29 cellular contexts compared by ENCODE assay signal in the genomic region with DNA sequence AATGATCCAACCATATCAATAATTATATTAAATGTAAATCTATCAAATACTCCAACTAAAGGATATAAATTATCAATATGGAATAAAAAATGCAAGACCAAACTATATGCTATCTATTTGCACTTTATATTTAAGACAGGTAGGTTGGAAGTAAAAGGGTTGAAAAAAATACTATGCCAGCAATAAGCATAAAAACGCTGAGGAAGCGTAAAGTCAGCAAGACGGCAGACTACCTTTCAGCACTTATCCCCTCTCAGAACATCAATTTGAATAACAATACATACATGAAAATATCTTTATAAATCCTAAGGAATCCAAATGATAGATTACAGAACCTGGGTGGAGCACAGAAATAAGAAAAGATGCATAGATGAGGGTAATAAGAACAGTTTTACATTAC. TPM values are rescaled to one million over a fixed set of nuclear protein-coding genes. Genes with fewer than 3 reads are reported as not detected.
"Had no signal": no experiment of that assay in that cellular context is flagged by ENCODE, and none has a peak within 500 bp of the region (broad histone marks: within the 10 kb centered on the region; RNA-seq: fewer than 3 reads in every experiment).

No MANE protein-coding gene starts in this region.

- FAIRE-seq: urothelium cell line had no signal

- DNase-seq: stimulated activated CD4-positive, alpha-beta T cell treated with anti-CD3 and anti-CD28 coated beads, Interleukin-2, amount 100 ng/mL, for 48 hours; stimulated activated CD4-positive, alpha-beta T cell treated with anti-CD3 and anti-CD28 coated beads, Interleukin-4, amount 100 ng/mL, for 1 hour; stimulated activated CD4-positive, alpha-beta T cell treated with anti-CD3 and anti-CD28 coated beads, Interleukin-4, amount 100 ng/mL, for 24 hours; stimulated activated CD4-positive, alpha-beta T cell treated with anti-CD3 and anti-CD28 coated beads, Interleukin-4, amount 100 ng/mL, for 4 hours; stimulated activated CD8-positive, alpha-beta memory T cell treated with anti-CD3 and anti-CD28 coated beads, Interleukin-4, amount 100 ng/mL, for 48 hours; stimulated activated naive B cell treated with anti-CD40 and anti-IgM and Interleukin-4, amounts not matched to agents 10 μg/mL and 1 μg/mL and 100 μg/mL, for 72 hours; stimulated activated naive CD4-positive, alpha-beta T cell; stimulated activated naive CD4-positive, alpha-beta T cell treated with Interleukin-2 at 50 U/mL for 16 hours; stimulated activated naive CD8-positive, alpha-beta T cell treated with anti-CD3 and anti-CD28 coated beads, Interleukin-15, amount 100 ng/mL, for 72 hours; stimulated activated naive CD8-positive, alpha-beta T cell treated with anti-CD3 and anti-CD28 coated beads, Interleukin-15, Interleukin-2, amounts not matched to agents 100 U/mL and 50 U/mL, for 24 hours; stomach; substantia nigra; testis; thyroid gland; tibial artery; transverse colon; trophoblast cell; upper lobe of left lung; upper lobe of right lung; uterus had no signal

- H3K27me3 ChIP-seq: stomach, suprapubic skin, testis, thyroid gland, tibial artery, tibial nerve, transverse colon, upper lobe of left lung, upper lobe of right lung, uterus, vagina had no signal

- H3K9me3 ChIP-seq: suprapubic skin, testis, thoracic aorta, thyroid gland, tibial nerve, transverse colon, upper lobe of right lung, uterus, vagina had no signal

- ATAC-seq: stimulated activated effector memory CD8-positive, alpha-beta T cell treated with anti-CD3 and anti-CD28 coated beads, Interleukin-12 subunit alpha, Interleukin-12 subunit beta, amount 100 ng/mL, for 72 hours; stimulated activated memory B cell treated with anti-CD40 and anti-IgM and Interleukin-4, amounts not matched to agents 10 μg/mL and 1 μg/mL and 100 μg/mL, for 72 hours; stimulated activated naive B cell treated with anti-CD40 and anti-IgM and Interleukin-4, amounts not matched to agents 10 μg/mL and 1 μg/mL and 100 μg/mL, for 72 hours; stimulated activated naive CD8-positive, alpha-beta T cell treated with anti-CD3 and anti-CD28 coated beads, Interleukin-15, amount 100 ng/mL, for 72 hours; stimulated activated naive CD8-positive, alpha-beta T cell treated with anti-CD3 and anti-CD28 coated beads, Interleukin-15, Interleukin-2, amounts not matched to agents 100 U/mL and 50 U/mL, for 24 hours; upper lobe of right lung had no signal

- H3K4me3 ChIP-seq: stomach, suprapubic skin, testis, thoracic aorta, thyroid gland, tibial artery, tibial nerve, transverse colon, upper lobe of left lung, upper lobe of right lung, uterus, vagina had no signal

- H3K4me1 ChIP-seq: stomach, suprapubic skin, testis, thyroid gland, tibial artery, tibial nerve, transverse colon, upper lobe of left lung, upper lobe of right lung, uterus, vagina had no signal

- H3K27ac ChIP-seq: stomach, suprapubic skin, testis, thoracic aorta, thyroid gland, tibial artery, tibial nerve, transverse colon, upper lobe of left lung, upper lobe of right lung, uterus, vagina had no signal

- H3K36me3 ChIP-seq: stomach, suprapubic skin, thoracic aorta, thyroid gland, tibial artery, tibial nerve, transverse colon, upper lobe of left lung, upper lobe of right lung, uterus, vagina had no signal

RNA-seq across cellular contexts. Expression of a gene that starts 14.0 kb away (rescaled TPM):
- total RNA-seq: stomach, subcutaneous adipose tissue, thoracic aorta, thyroid gland, tibial nerve, upper lobe of left lung, upper lobe of right lung, vagina had no signal
- polyA plus RNA-seq: stomach, urinary bladder had no signal
